Comparison of ENCODE assay signal across 8 cellular contexts in genomic region chr11:45921561-45922424, GRCh38. TPM values are rescaled to one million over a fixed set of nuclear protein-coding genes. Genes with fewer than 3 reads are reported as not detected.
A peak's percentile ranks its signal among the peaks of the same experiment; 100 is the strongest.
DNase-seq lines count a peak whose midpoint lies in the region; TF ChIP-seq lines count a peak whose summit lies in the region.

No MANE protein-coding gene starts in this region.

- H3K27me3 ChIP-seq in iPS DF 6.9 (ENCODE audit: control insufficient read depth, insufficient read depth, low read length) (no peaks in the 10 kb centered on the region), spleen (replicated peaks in 1 of 7) (peaks cover 0 to 52% (median 20%) of the 10 kb centered on the region in 7 donors)

- DNase-seq in HuH-7.5 (ENCODE audit: low spot score) (peak; percentile 59), iPS DF 6.9 (ENCODE audit: low read depth, low spot score) (peak; percentile 76), spleen (no peak), NCI-H1694 treated with DMSO at 0.1 percent for 48 hours (lab: John Stamatoyannopoulos, UW) (no peak), epidermal melanocyte (ENCODE audit: insufficient read length, low spot score) (no peak), occipital lobe (lab: John Stamatoyannopoulos, UW) (no peak)

- WGBS in iPS DF 6.9 (ENCODE audit: insufficient coverage, insufficient read length), result no CpG with 5 or more reads among the region's 54 CpGs
- WGBS in spleen, 5 donors, result 41 to 72% (median 45%) methylated on average over 21 to 54 of the region's 54 CpGs

- TF ChIP-seq POLR2A in spleen (IDR thresholded peaks at IDR 0.05), result no peak

- H3K4me1 ChIP-seq in iPS DF 6.9 (ENCODE audit: control insufficient read depth, insufficient read depth, low read length), result peaks cover 13% of the 10 kb centered on the region
- H3K4me1 ChIP-seq in spleen, result peaks cover 14 to 73% (median 37%) of the 10 kb centered on the region in 6 donors

- intact Hi-C loops in spleen (cut with DNase I; ENCODE audit: low total_unique reads), result no loop called here

- TF ChIP-seq CTCF in 22Rv1 (IDR thresholded peaks at IDR 0.05), result no peak
- no peak for TF ChIP-seq CTCF in VCaP (conservative IDR thresholded peaks at IDR 0.05)
- TF ChIP-seq CTCF in spleen (IDR thresholded peaks at IDR 0.05 in 8 of 11, conservative IDR thresholded peaks at IDR 0.05 in 3 of 11), result no peak

- H3K9me3 ChIP-seq in iPS DF 6.9 (ENCODE audit: control insufficient read depth, insufficient read depth, low read length) (no peaks in the 10 kb centered on the region), spleen (no peaks in the 10 kb centered on the region)

- peak overlapping the region; percentile 90 for H3K27ac ChIP-seq in 22Rv1
- H3K27ac ChIP-seq in VCaP, result peak overlapping the region; percentile 99
- no peak overlapping the region for H3K27ac ChIP-seq in iPS DF 6.9 (ENCODE audit: low read length)
- H3K27ac ChIP-seq in spleen, result peak overlapping the region in 4 of 8 donors; percentile 63 to 79 (median 70)

- H3K36me3 ChIP-seq in iPS DF 6.9 (ENCODE audit: control insufficient read depth, insufficient read depth, low read length) (peaks cover 11% of the 10 kb centered on the region), spleen (no peaks in the 10 kb centered on the region)

- peak overlapping the region; percentile 74; the same call in 1 of the 2 replicates for H3K4me3 ChIP-seq in iPS DF 6.9 (ENCODE audit: low read length)
- peak overlapping the region; percentile 33 to 76 (median 49) for H3K4me3 ChIP-seq in spleen

RNA-seq across cellular contexts. Expression of gene LARGE2, which starts 0.7 kb away (rescaled TPM):
- total RNA-seq in spleen (1 to 10 TPM; 2.5 to 8.4 (median 6.1) TPM), occipital lobe (0.16 TPM)
- polyA plus RNA-seq in spleen, result 10 to 100 TPM in 2 of 3 donors, 1 to 10 TPM in 1; 4.7 to 18.8 (median 16.4) TPM

RNA-seq across cellular contexts. Expression of gene PEX16, which starts 4.1 kb away (rescaled TPM):
- total RNA-seq in spleen (10 to 100 TPM; 29.2 to 36.7 (median 33.7) TPM), occipital lobe (19.0 TPM)
- polyA plus RNA-seq in spleen, result 10 to 100 TPM; 41.6 to 50.1 (median 46.1) TPM

RNA-seq across cellular contexts. Expression of gene FREY1, which starts 14.7 kb away (rescaled TPM):
- total RNA-seq in spleen (1 to 10 TPM in 4 of 7 donors, under 1 TPM in 1, not detected in 2; 0.57 to 2.0 (median 1.2) TPM), occipital lobe (1.4 TPM)
- under 1 TPM; 0.13 to 0.32 (median 0.27) TPM for polyA plus RNA-seq in spleen

RNA-seq across cellular contexts. Expression of gene MAPK8IP1, which starts 36.3 kb away (rescaled TPM):
- 1 to 10 TPM; 1.7 to 6.0 (median 3.4) TPM for total RNA-seq in spleen
- 1 to 10 TPM in 2 of 3 donors, under 1 TPM in 1; 0.80 to 2.2 (median 1.3) TPM for polyA plus RNA-seq in spleen
- 74.7 TPM for total RNA-seq in occipital lobe

Comparison
In these comparisons a context has a peak if more than half of its experiments do, and no peak if none do; other contexts are left out.
1. DNase-seq: peak in HuH-7.5 (single experiment) and iPS DF 6.9 (single experiment); none in spleen (single experiment), NCI-H1694 treated with DMSO at 0.1 percent for 48 hours (single experiment), epidermal melanocyte (single experiment) and occipital lobe (single experiment).